In genomic region chr1:23097316-23097715, GRCh38 we compare ENCODE assay signal across 27 cellular contexts.
"Had no signal": no experiment of that assay in that cellular context is flagged by ENCODE, and none has a peak within 500 bp of the region (broad histone marks: within the 10 kb centered on the region; RNA-seq: fewer than 3 reads in every experiment).

No MANE protein-coding gene starts in this region.

- DNase-seq: activated CD4-positive, alpha-beta memory T cell treated with anti-CD3 and anti-CD28 coated beads, Interleukin-2, amount 10 ng/mL, durations not matched to agents 7 days and 5 days; activated CD4-positive, alpha-beta T cell treated with anti-CD3 and anti-CD28 coated beads for 1 hour; activated CD4-positive, alpha-beta T cell treated with anti-CD3 and anti-CD28 coated beads, Interleukin-2, amount 10 ng/mL, durations not matched to agents 7 days and 5 days; activated gamma-delta T cell treated with Interleukin-2 at 50 U/mL for 16 hours; activated naive CD4-positive, alpha-beta T cell treated with anti-CD3 and anti-CD28 coated beads, Interleukin-2, amount 50 U/mL, for 16 hours; activated T-cell treated with anti-CD3 and anti-CD28 coated beads, Interleukin-2, amount 50 U/mL, for 4 hours; aorta; cerebellar nuclear complex; effector memory CD8-positive, alpha-beta T cell; foreskin keratinocyte; heart right ventricle; kidney glomerular epithelial cell; mucosa of descending colon; right lobe of liver; stimulated activated CD4-positive, alpha-beta T cell treated with anti-CD3 and anti-CD28 coated beads, Interleukin-4, amount 100 ng/mL, for 24 hours; T-helper 17 cell; T1000; upper lobe of left lung had no signal

- H3K4me3 ChIP-seq: cardiac muscle cell, coronary artery, heart right ventricle, lung, mucosa of descending colon, right lobe of liver, skin epidermis, thoracic aorta, upper lobe of left lung, vagina had no signal

- H3K27me3 ChIP-seq: cardiac muscle cell, foreskin keratinocyte, heart right ventricle, right lobe of liver, upper lobe of left lung, vagina had no signal

- H3K9me3 ChIP-seq: heart right ventricle, mucosa of descending colon, right lobe of liver, thoracic aorta, upper lobe of left lung, vagina had no signal

- ATAC-seq: activated T-cell treated with anti-CD3 and anti-CD28 coated beads, Interleukin-2, amount 50 U/mL, for 4 hours; activated T-helper 17 cell treated with anti-CD3 and anti-CD28 coated beads, Interleukin-2, amount 50 U/mL, for 72 hours; effector memory CD8-positive, alpha-beta T cell; foreskin keratinocyte; heart right ventricle; left lobe of liver; mucosa of descending colon; right lobe of liver; stimulated activated effector memory CD8-positive, alpha-beta T cell treated with anti-CD3 and anti-CD28 coated beads, Interleukin-12 subunit alpha, Interleukin-12 subunit beta, amount 100 ng/mL, for 72 hours; T-helper 17 cell had no signal

- H3K27ac ChIP-seq: cardiac muscle cell, coronary artery, foreskin keratinocyte, heart right ventricle, right lobe of liver, thoracic aorta, upper lobe of left lung, vagina had no signal
